Comparison of ENCODE assay signal across 11 cellular contexts in the genomic region with DNA sequence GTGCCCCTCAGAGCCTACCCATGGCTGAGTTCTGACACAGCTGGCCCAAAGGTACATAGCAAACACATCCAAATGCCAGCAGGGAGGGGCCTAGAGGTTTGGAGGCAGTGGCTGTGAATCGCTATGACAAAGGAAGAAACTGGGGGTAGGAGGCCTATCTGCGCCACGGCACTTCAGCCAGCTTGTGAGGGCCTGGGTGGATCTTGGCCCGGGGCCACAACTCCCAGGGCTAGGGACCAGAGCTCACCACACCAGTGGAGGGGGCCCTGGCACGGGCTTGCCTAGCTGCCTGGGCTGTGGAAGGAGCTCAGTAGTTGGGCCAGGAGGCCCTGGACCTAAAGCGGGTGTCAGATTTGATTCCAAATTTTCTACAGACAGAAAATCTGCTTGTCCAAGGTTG. TPM values are rescaled to one million over a fixed set of nuclear protein-coding genes. Genes with fewer than 3 reads are reported as not detected.
A peak's percentile ranks its signal among the peaks of the same experiment; 100 is the strongest.
DNase-seq lines count a peak whose midpoint lies in the region; ATAC-seq and TF ChIP-seq lines count a peak whose summit lies in the region.
"Had no signal": no experiment of that assay in that cellular context is flagged by ENCODE, and none has a peak within 500 bp of the region (broad histone marks: within the 10 kb centered on the region; RNA-seq: fewer than 3 reads in every experiment).

No MANE protein-coding gene starts in this region.

- peak; percentile 20 for DNase-seq in DMS153 treated with DMSO at 0.1 percent for 48 hours (lab: John Stamatoyannopoulos, UW; ENCODE audit: unreplicated experiment)
- DNase-seq in SK-N-MC (ENCODE audit: low read depth, low spot score) = no peak
- DNase-seq in Right ventricle myocardium superior = peak; percentile 75
- DNase-seq in putamen (ENCODE audit: low spot score) = peak; percentile 85
- no peak for DNase-seq in activated CD8-positive, alpha-beta T cell treated with anti-CD3 and anti-CD28 coated beads for 36 hours
- no peak for DNase-seq in activated effector memory CD4-positive, alpha-beta T cell treated with anti-CD3 and anti-CD28 coated beads, Interleukin-2, amount 50 U/mL, for 16 hours
- DNase-seq: colonic mucosa, NCI-H1436 treated with DMSO at 0.1 percent for 48 hours had no signal

- H3K4me3 ChIP-seq in SK-N-MC = no peak overlapping the region
- H3K4me3 ChIP-seq: colonic mucosa had no signal

- no peaks in the 10 kb centered on the region for H3K27me3 Mint-ChIP-seq in activated CD8-positive, alpha-beta T cell treated with anti-CD3 and anti-CD28 coated beads for 36 hours
- H3K27me3 Mint-ChIP-seq: progenitor cell of endocrine pancreas had no signal

- no peaks in the 10 kb centered on the region for H3K9me3 Mint-ChIP-seq in activated CD8-positive, alpha-beta T cell treated with anti-CD3 and anti-CD28 coated beads for 36 hours

- no peak overlapping the region for H3K4me3 Mint-ChIP-seq in activated CD8-positive, alpha-beta T cell treated with anti-CD3 and anti-CD28 coated beads for 36 hours

- no peak overlapping the region for H3K27ac Mint-ChIP-seq in activated CD8-positive, alpha-beta T cell treated with anti-CD3 and anti-CD28 coated beads for 36 hours
- H3K27ac Mint-ChIP-seq: progenitor cell of endocrine pancreas had no signal

- ATAC-seq in Right ventricle myocardium superior (ENCODE audit: poor library complexity) = peak; percentile 82
- no peak for ATAC-seq in activated CD8-positive, alpha-beta T cell treated with anti-CD3 and anti-CD28 coated beads for 36 hours
- ATAC-seq in HG02642 (IDR thresholded peaks at IDR 0.05; ENCODE audit: poor library complexity, unreplicated experiment) = no peak
- ATAC-seq in HG03378 (IDR thresholded peaks at IDR 0.05; ENCODE audit: unreplicated experiment) = no peak

- peaks cover 62% of the 10 kb centered on the region for H3K36me3 ChIP-seq in SK-N-MC (ENCODE audit: insufficient read depth, low read length)

- POLR2A ChIA-PET in activated CD8-positive, alpha-beta T cell treated with anti-CD3 and anti-CD28 coated beads for 36 hours (lab: Charles Lee) = interaction anchor here (1.3 to 3.2 kb wide), 4 partner anchors 9 to 20 kb away, joined by 4 to 13 read pairs (median 4); partner anchors contain the start of gene NAP1L4

- CTCF ChIA-PET in activated CD8-positive, alpha-beta T cell treated with anti-CD3 and anti-CD28 coated beads for 36 hours (lab: Charles Lee) = interaction anchor here (1.0 to 2.1 kb wide), 2 partner anchors 12 to 26 kb away, joined by 4 to 5 read pairs; no protein-coding TSS in a partner anchor

- intact Hi-C loops in Right ventricle myocardium superior (cut with DNase I) = no loop called here
- intact Hi-C loops in activated CD8-positive, alpha-beta T cell treated with anti-CD3 and anti-CD28 coated beads for 36 hours (cut with micrococcal nuclease) = no loop called here

- no peak for TF ChIP-seq CTCF in activated CD8-positive, alpha-beta T cell treated with anti-CD3 and anti-CD28 coated beads for 36 hours (IDR thresholded peaks at IDR 0.05)

- H3K4me1 Mint-ChIP-seq in activated CD8-positive, alpha-beta T cell treated with anti-CD3 and anti-CD28 coated beads for 36 hours (ENCODE audit: low read depth) = peaks cover 10% of the 10 kb centered on the region

- H3K9ac ChIP-seq in SK-N-MC (ENCODE audit: insufficient read length) = peak overlapping the region; percentile 19

- peaks cover 39% of the 10 kb centered on the region for H3K36me3 Mint-ChIP-seq in activated CD8-positive, alpha-beta T cell treated with anti-CD3 and anti-CD28 coated beads for 36 hours (ENCODE audit: low read depth)

- H3K9me3 ChIP-seq in SK-N-MC (ENCODE audit: low read depth, low read length) = no peaks in the 10 kb centered on the region
- H3K9me3 ChIP-seq: colonic mucosa had no signal

- peak overlapping the region; percentile 88 for H3K27ac ChIP-seq in SK-N-MC
- H3K27ac ChIP-seq: colonic mucosa had no signal

RNA-seq across cellular contexts. Expression of gene NAP1L4, which starts 9.4 kb away (rescaled TPM):
- total RNA-seq in Right ventricle myocardium superior = 154 TPM
- total RNA-seq in activated CD8-positive, alpha-beta T cell treated with anti-CD3 and anti-CD28 coated beads for 36 hours = 100 to 1,000 TPM; 212 to 223 TPM

RNA-seq across cellular contexts. Expression of gene CARS1, which starts 55.7 kb away (rescaled TPM):
- total RNA-seq in Right ventricle myocardium superior = 12.8 TPM
- 10 to 100 TPM; 82.7 to 88.2 TPM for total RNA-seq in activated CD8-positive, alpha-beta T cell treated with anti-CD3 and anti-CD28 coated beads for 36 hours

Comparison
In these comparisons a context has a peak if more than half of its experiments do, and no peak if none do; other contexts are left out.
1. DNase-seq: peak in DMS153 treated with DMSO at 0.1 percent for 48 hours (single experiment), Right ventricle myocardium superior (single experiment) and putamen (single experiment); none in SK-N-MC (single experiment), activated CD8-positive, alpha-beta T cell treated with anti-CD3 and anti-CD28 coated beads for 36 hours (single experiment) and activated effector memory CD4-positive, alpha-beta T cell treated with anti-CD3 and anti-CD28 coated beads, Interleukin-2, amount 50 U/mL, for 16 hours (single experiment).